ENCODE assay signal across 27 cellular contexts in genomic region chr2:39325966-39326365, GRCh38.
A peak's percentile ranks its signal among the peaks of the same experiment; 100 is the strongest.
DNase-seq lines count a peak whose midpoint lies in the region; ATAC-seq, FAIRE-seq and TF ChIP-seq lines count a peak whose summit lies in the region.
"Had no signal": no experiment of that assay in that cellular context is flagged by ENCODE, and none has a peak within 500 bp of the region (broad histone marks: within the 10 kb centered on the region; RNA-seq: fewer than 3 reads in every experiment).

No MANE protein-coding gene starts in this region.

- WGBS in mesenchymal stem cell, result 84% methylated on average over 1 of the region's 1 CpG

- H3K18ac ChIP-seq in mesenchymal stem cell (ENCODE audit: low read depth in 1 of 2, low read length in 2 of 2), result no peak overlapping the region

- no peak overlapping the region for H4K8ac ChIP-seq in mesenchymal stem cell (ENCODE audit: low read length)

- TF ChIP-seq CTCF in brain microvascular endothelial cell (IDR thresholded peaks at IDR 0.05; ENCODE audit: low read depth, low read length, missing control alignments), result no peak

- no peak overlapping the region for H3K14ac ChIP-seq in mesenchymal stem cell (ENCODE audit: low read length in 2 of 2)

- H3K4me3 ChIP-seq in brain microvascular endothelial cell (ENCODE audit: low read depth, low read length) (no peak overlapping the region), mesenchymal stem cell (ENCODE audit: insufficient read depth in 1 of 2, low read depth in 1 of 2, low read length in 2 of 2) (no peak overlapping the region)
- H3K4me3 ChIP-seq in CD4-positive, alpha-beta memory T cell (ENCODE audit: low read length in 2 of 2), result no peak overlapping the region
- H3K4me3 ChIP-seq: breast epithelium, heart right ventricle, right lobe of liver had no signal

- in situ Hi-C loops in brain microvascular endothelial cell (cut with HindIII; ENCODE audit: low pct_ligation_motif_present, low sequenced_read_pairs), result no loop called here

- H3K27me3 Mint-ChIP-seq in CD4-positive, alpha-beta memory T cell, result no peaks in the 10 kb centered on the region

- H2AFZ ChIP-seq in mesenchymal stem cell (ENCODE audit: low read depth, low read length), result no peak overlapping the region

- no peaks in the 10 kb centered on the region for H3K4me1 ChIP-seq in mesenchymal stem cell (ENCODE audit: control insufficient read depth, insufficient read depth, low read depth, low read length)
- no peaks in the 10 kb centered on the region for H3K4me1 ChIP-seq in CD4-positive, alpha-beta memory T cell (ENCODE audit: insufficient read depth, low read length)
- H3K4me1 ChIP-seq: breast epithelium, heart right ventricle, right lobe of liver had no signal

- FAIRE-seq in urothelium cell line (lab: Jason Lieb, UNC), result no peak
- FAIRE-seq: A204.1, HepG2 had no signal

- no peak overlapping the region for H2BK15ac ChIP-seq in mesenchymal stem cell (ENCODE audit: low read depth, poor library complexity, severe bottlenecking)

- ATAC-seq in HG03280 (IDR thresholded peaks at IDR 0.05; ENCODE audit: unreplicated experiment), result no peak
- ATAC-seq: heart right ventricle, HepG2, left colon, right lobe of liver had no signal

- H3K27me3 ChIP-seq in brain microvascular endothelial cell (replicated peaks) (no peaks in the 10 kb centered on the region), mesenchymal stem cell (ENCODE audit: control insufficient read depth in 1 of 2, insufficient read depth in 1 of 2, low read length in 2 of 2) (no peaks in the 10 kb centered on the region)
- no peaks in the 10 kb centered on the region for H3K27me3 ChIP-seq in CD4-positive, alpha-beta memory T cell (ENCODE audit: insufficient read depth, low read length)
- H3K27me3 ChIP-seq: breast epithelium, heart right ventricle, right lobe of liver had no signal

- H3K79me1 ChIP-seq in mesenchymal stem cell (replicated peaks; ENCODE audit: low read length, poor library complexity, severe bottlenecking), result peaks cover 12% of the 10 kb centered on the region

- no peak overlapping the region for H3K9ac ChIP-seq in mesenchymal stem cell (ENCODE audit: low read length)

- CTCF ChIA-PET in CD4-positive, alpha-beta memory T cell (lab: Charles Lee; ENCODE audit: partially characterized antibody), result no interaction called here

- H3K27ac ChIP-seq in brain microvascular endothelial cell (peak overlapping the region; percentile 16), mesenchymal stem cell (ENCODE audit: low read length, poor library complexity, severe bottlenecking) (no peak overlapping the region)
- H3K27ac ChIP-seq in CD4-positive, alpha-beta memory T cell (ENCODE audit: low read depth, low read length), result no peak overlapping the region
- H3K27ac ChIP-seq: breast epithelium, heart right ventricle, HL-60, right lobe of liver had no signal

- no peak overlapping the region for H3K23ac ChIP-seq in mesenchymal stem cell (ENCODE audit: low read length in 2 of 2)

- H3K9me3 Mint-ChIP-seq in CD4-positive, alpha-beta memory T cell, result peaks cover 0 to 3% (median 0%) of the 10 kb centered on the region in 8 donors

- H4K91ac ChIP-seq in mesenchymal stem cell (ENCODE audit: low read length), result no peak overlapping the region

- POLR2A ChIA-PET in CD4-positive, alpha-beta memory T cell (lab: Charles Lee; ENCODE audit: partially characterized antibody), result no interaction called here

- peaks cover 42 to 51% of the 10 kb centered on the region in 2 donors for H3K36me3 Mint-ChIP-seq in CD4-positive, alpha-beta memory T cell

- H2BK5ac ChIP-seq in mesenchymal stem cell (ENCODE audit: low read depth, low read length, poor library complexity, severe bottlenecking), result no peak overlapping the region

- H3K36me3 ChIP-seq in brain microvascular endothelial cell (replicated peaks) (peaks cover 25% of the 10 kb centered on the region), mesenchymal stem cell (ENCODE audit: control insufficient read depth in 1 of 2, insufficient read depth in 2 of 2, low read depth in 1 of 2, low read length in 2 of 2) (peaks cover 8 to 88% of the 10 kb centered on the region in 2 experiments)
- no peaks in the 10 kb centered on the region for H3K36me3 ChIP-seq in CD4-positive, alpha-beta memory T cell (ENCODE audit: insufficient read depth, low read length)
- H3K36me3 ChIP-seq: breast epithelium had no signal

- no peaks in the 10 kb centered on the region for H3K9me3 ChIP-seq in mesenchymal stem cell (ENCODE audit: control insufficient read depth, low read length)
- H3K9me3 ChIP-seq in CD4-positive, alpha-beta memory T cell (ENCODE audit: control insufficient read depth in 1 of 2, low read length in 2 of 2), result no peaks in the 10 kb centered on the region
- H3K9me3 ChIP-seq: breast epithelium, heart right ventricle, right lobe of liver had no signal

- H3K4me3 Mint-ChIP-seq in CD4-positive, alpha-beta memory T cell, result no peak overlapping the region

- H2BK120ac ChIP-seq in mesenchymal stem cell (ENCODE audit: low read depth, low read length), result no peak overlapping the region

- H3K27ac Mint-ChIP-seq in CD4-positive, alpha-beta memory T cell, result no peak overlapping the region

- H3K4ac ChIP-seq in mesenchymal stem cell (ENCODE audit: low read depth in 1 of 2, low read length in 2 of 2), result no peak overlapping the region

- H2AK5ac ChIP-seq in mesenchymal stem cell (ENCODE audit: low read length, severe bottlenecking), result no peak overlapping the region

- no peak overlapping the region for H2BK12ac ChIP-seq in mesenchymal stem cell (ENCODE audit: low read length in 2 of 2)

- no peaks in the 10 kb centered on the region for H3K4me1 Mint-ChIP-seq in CD4-positive, alpha-beta memory T cell

- DNase-seq in AG08395 (ENCODE audit: low spot score) (peak; percentile 8), HT1080 (ENCODE audit: low read depth) (peak; percentile 23), brain microvascular endothelial cell (peak; percentile 24), mesenchymal stem cell (peak; percentile 24), inferior parietal cortex (ENCODE audit: extremely low spot score) (no peak), urothelium cell line (ENCODE audit: low spot score) (no peak)
- no peak for DNase-seq in CD4-positive, alpha-beta memory T cell
- DNase-seq: activated CD4-positive, alpha-beta T cell treated with anti-CD3 and anti-CD28 coated beads, Interleukin-2, amount 50 U/mL, for 1 hour; activated T-cell treated with anti-CD3 and anti-CD28 coated beads, Interleukin-2, amount 50 U/mL, for 48 hours; heart right ventricle; left colon; mammary epithelial cell; NCI-H1048; NCI-H1694; NCI-H524 treated with DMSO at 0.1 percent for 48 hours; NK-92 treated with Interleukin-12 subunit alpha and Interleukin-12 subunit beta, amount 100 ng/mL, for 24 hours; posterior cingulate gyrus; right lobe of liver; SHP77; stimulated activated naive CD4-positive, alpha-beta T cell treated with Interleukin-2 at 50 U/mL for 16 hours; SW 1271; T1000 had no signal

- intact Hi-C loops in CD4-positive, alpha-beta memory T cell (cut with micrococcal nuclease), result no loop called here

- no peak overlapping the region for H3K4me2 ChIP-seq in mesenchymal stem cell (ENCODE audit: low read length, poor library complexity, severe bottlenecking)

Comparison
In these comparisons a context has a peak if more than half of its experiments do, and no peak if none do; other contexts are left out.
1. DNase-seq: peak in AG08395 (single experiment), HT1080 (single experiment), brain microvascular endothelial cell (single experiment) and mesenchymal stem cell (single experiment); none in inferior parietal cortex (single experiment), urothelium cell line (single experiment) and CD4-positive, alpha-beta memory T cell (0 of 5).